ENCODE assay signal across 1 cellular context in the genomic region with DNA sequence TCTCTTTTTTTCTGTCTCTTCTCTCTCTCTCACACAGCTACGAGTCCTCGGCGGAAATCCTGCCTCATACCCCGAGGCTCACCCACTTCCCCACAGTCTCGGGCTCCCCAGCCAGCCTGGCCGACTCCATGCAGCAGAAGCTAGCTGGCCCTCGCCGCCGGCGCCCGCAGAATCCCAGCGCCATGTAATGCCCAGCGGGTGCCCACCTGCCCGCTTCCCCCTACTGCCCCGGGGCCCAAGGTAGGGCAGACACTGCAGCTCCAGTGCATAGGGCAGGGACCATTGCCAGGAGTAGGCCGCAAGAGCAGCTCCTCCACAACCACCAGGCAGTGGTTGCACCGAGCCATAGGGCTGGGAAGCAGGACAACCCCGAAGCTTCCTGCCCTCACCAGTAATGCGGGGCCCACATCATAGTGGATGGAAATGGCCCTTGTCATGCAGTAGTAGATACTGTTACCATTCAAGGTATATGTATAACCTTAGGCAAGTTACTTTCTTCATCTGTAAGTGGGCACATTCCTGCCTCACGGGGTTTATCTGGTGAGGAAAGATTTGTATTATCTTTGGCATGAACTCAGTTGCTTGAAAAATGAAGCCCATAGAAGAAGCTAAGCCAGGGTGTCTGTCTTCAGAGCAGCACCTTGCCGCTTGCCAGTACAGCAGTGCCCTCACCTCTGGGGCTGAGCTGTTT.
TF ChIP-seq lines count a peak whose summit lies in the region.

No MANE protein-coding gene starts in this region.

TF ChIP-seq in GM12878, 131 proteins besides CTCF, POLR2A, EP300 and RAD21 (continued from another document):
- TF ChIP-seq CREM (IDR thresholded peaks at IDR 0.05; ENCODE audit: low read depth) (no peak), RELA (IDR thresholded peaks at IDR 0.05; ENCODE audit: borderline replicate concordance, partially characterized antibody) (no peak), SUPT20H (IDR thresholded peaks at IDR 0.05; ENCODE audit: borderline replicate concordance, control insufficient read depth, low read depth, low read length) (no peak), IRF3 (IDR thresholded peaks at IDR 0.05) (no peak), TCF7 (IDR thresholded peaks at IDR 0.05; ENCODE audit: borderline replicate concordance) (no peak), PKNOX1 (IDR thresholded peaks at IDR 0.05) (no peak), ZNF274 (IDR thresholded peaks at IDR 0.05; ENCODE audit: insufficient read depth, insufficient read length) (no peak), NFXL1 (IDR thresholded peaks at IDR 0.05; ENCODE audit: borderline replicate concordance) (no peak), HCFC1 (IDR thresholded peaks at IDR 0.05; ENCODE audit: low read length) (no peak)
